In genomic region chr21:42932378-42933136, GRCh38 we compare ENCODE assay signal across 8 cellular contexts. TPM values are rescaled to one million over a fixed set of nuclear protein-coding genes. Genes with fewer than 3 reads are reported as not detected.
DNase-seq lines count a peak whose midpoint lies in the region; ATAC-seq, FAIRE-seq and TF ChIP-seq lines count a peak whose summit lies in the region.
"Not testable (repeated sequence)": the region's sequence is repeated elsewhere in the genome, so short reads cannot be mapped to it uniquely, and the experiment has no call there.
"Had no signal": no experiment of that assay in that cellular context is flagged by ENCODE, and none has a peak within 500 bp of the region (broad histone marks: within the 10 kb centered on the region; RNA-seq: fewer than 3 reads in every experiment).

No MANE protein-coding gene starts in this region.

- H2BK20ac ChIP-seq in H9 (ENCODE audit: low read depth, low read length, poor library complexity, severe bottlenecking) = not testable (repeated sequence)

- H3K4me1 ChIP-seq in H9 (ENCODE audit: insufficient read depth, low read length); mesendoderm (ENCODE audit: control insufficient read depth, low read depth, low read length); pancreas; spleen: not testable (repeated sequence)

- H3K79me1 ChIP-seq in H9 (ENCODE audit: insufficient read depth, low read depth, low read length, poor library complexity, severe bottlenecking); mesendoderm (ENCODE audit: low read length): not testable (repeated sequence)

- not testable (repeated sequence) for H3K23ac ChIP-seq in H9 (ENCODE audit: insufficient read length, low read depth, low read length); mesendoderm (ENCODE audit: low read length)

- H3K4me2 ChIP-seq in H9 (ENCODE audit: insufficient read depth, insufficient read length, low read length); mesendoderm (ENCODE audit: low read length): not testable (repeated sequence)

- not testable (repeated sequence) for H3K27me3 Mint-ChIP-seq in H9 (ENCODE audit: low read depth); brain

- not testable (repeated sequence) for H4K20me1 ChIP-seq in H9 (ENCODE audit: control insufficient read depth, insufficient read depth, insufficient read length)

- not testable (repeated sequence) for H2AK5ac ChIP-seq in H9 (ENCODE audit: insufficient read length, low read length); mesendoderm (ENCODE audit: low read length)

- not testable (repeated sequence) for H4K8ac ChIP-seq in H9 (replicated peaks; ENCODE audit: insufficient read length, low read depth, low read length); mesendoderm (ENCODE audit: low read depth, low read length)

- not testable (repeated sequence) for H3K27me3 ChIP-seq in H9 (ENCODE audit: insufficient read depth, low read length); mesendoderm (ENCODE audit: insufficient read depth, low read length, poor library complexity); pancreas; spleen (replicated peaks in 1 of 7)

- not testable (repeated sequence) for H3K23me2 ChIP-seq in H9 (ENCODE audit: insufficient read length, low read depth, low read length, poor library complexity, severe bottlenecking)

- DNase-seq in H9; RWPE1 (ENCODE audit: low spot score); mesendoderm; pancreas: not testable (repeated sequence)
- peak; percentile 61 for DNase-seq in cardiac septum (ENCODE audit: low spot score)
- peak; percentile 41 for DNase-seq in spleen

- H3K4me1 Mint-ChIP-seq in H9 = peaks cover 57 to 59% of the 10 kb centered on the region in 2 experiments
- H3K4me1 Mint-ChIP-seq in brain = not testable (repeated sequence)

- not testable (repeated sequence) for H3K4me3 ChIP-seq in mesendoderm (ENCODE audit: low read length); pancreas; spleen

- H3K14ac ChIP-seq in H9 (ENCODE audit: insufficient read depth, low read length) = not testable (repeated sequence)

- not testable (repeated sequence) for H2BK12ac ChIP-seq in H9 (ENCODE audit: insufficient read length, low read depth, low read length)

- POLR2A ChIA-PET in RWPE1 (lab: Yijun Ruan, JAX; ENCODE audit: low non-redundant PET) = not testable (repeated sequence)

- H2BK5ac ChIP-seq in H9 (ENCODE audit: insufficient read length, low read length) = not testable (repeated sequence)
- peak overlapping the region; percentile 92 for H2BK5ac ChIP-seq in mesendoderm (ENCODE audit: low read length)

- not testable (repeated sequence) for H3K4ac ChIP-seq in H9 (ENCODE audit: low read depth, low read length)
- peak overlapping the region; percentile 97 for H3K4ac ChIP-seq in mesendoderm (ENCODE audit: low read depth, low read length)

- CTCF ChIA-PET in RWPE1 (lab: Yijun Ruan, JAX) = interaction anchor here (0.7 kb wide), 2 partner anchors 74 to 1515 kb away, joined by 3 to 5 read pairs; no protein-coding TSS in a partner anchor

- H3K79me2 ChIP-seq in H9 (ENCODE audit: insufficient read depth, low read length); mesendoderm (ENCODE audit: control insufficient read depth, insufficient read depth, low read length): not testable (repeated sequence)

- not testable (repeated sequence) for H3K9me3 ChIP-seq in H9 (ENCODE audit: control insufficient read depth, low read depth, low read length); pancreas; spleen

- ATAC-seq in pancreas = not testable (repeated sequence)

- not testable (repeated sequence) for H3K36me3 Mint-ChIP-seq in H9 (ENCODE audit: insufficient read depth in 1 of 3, low read depth in 3 of 3); brain

- H3K9me3 Mint-ChIP-seq in H9, brain: not testable (repeated sequence)

- not testable (repeated sequence) for TF ChIP-seq POLR2A in spleen (IDR thresholded peaks at IDR 0.05)

- not testable (repeated sequence) for H4K5ac ChIP-seq in H9 (ENCODE audit: insufficient read length, low read depth, low read length); mesendoderm (ENCODE audit: low read length)

- not testable (repeated sequence) for H2BK120ac ChIP-seq in H9 (ENCODE audit: low read depth, low read length, poor library complexity, severe bottlenecking); mesendoderm (ENCODE audit: low read depth, low read length)

- intact Hi-C loops in cardiac septum (cut with DNase I); pancreas (cut with DNase I); spleen (cut with DNase I; ENCODE audit: low total_unique reads): not testable (repeated sequence)

- WGBS in H9 (ENCODE audit: extremely low coverage, insufficient read length, low lambda C conversion rate) = no CpG with 5 or more reads among the region's 16 CpGs
- no CpG with 5 or more reads among the region's 16 CpGs for WGBS in mesendoderm (ENCODE audit: extremely low coverage, insufficient coverage, low lambda C conversion rate)
- WGBS in pancreas, 2 donors = 92 to 95% methylated on average over 16 of the region's 16 CpGs
- 92 to 96% (median 95%) methylated on average over 5 to 16 of the region's 16 CpGs for WGBS in spleen, 5 donors

- not testable (repeated sequence) for FAIRE-seq in pancreas (lab: Jason Lieb, UNC)

- H3K27ac Mint-ChIP-seq in H9 (peak overlapping the region; percentile 16 to 81 (median 68)), brain (peak overlapping the region in 4 of 5 experiments; percentile 27 to 93 (median 78))

- H4K91ac ChIP-seq in H9 (ENCODE audit: insufficient read length, low read depth, low read length) = not testable (repeated sequence)

- TF ChIP-seq CTCF in H9 (conservative IDR thresholded peaks at IDR 0.05); RWPE1 (conservative IDR thresholded peaks at IDR 0.05; ENCODE audit: low read depth); brain (conservative IDR thresholded peaks at IDR 0.05); pancreas (IDR thresholded peaks at IDR 0.05); spleen (IDR thresholded peaks at IDR 0.05 in 8 of 11, conservative IDR thresholded peaks at IDR 0.05 in 3 of 11): not testable (repeated sequence)

- not testable (repeated sequence) for H3K18ac ChIP-seq in H9 (ENCODE audit: insufficient read length, low read depth, low read length)
- peak overlapping the region; percentile 93 for H3K18ac ChIP-seq in mesendoderm (ENCODE audit: low read length)

- not testable (repeated sequence) for H2AFZ ChIP-seq in H9 (ENCODE audit: low read length)

- not testable (repeated sequence) for H3K4me3 Mint-ChIP-seq in H9
- H3K4me3 Mint-ChIP-seq in brain = peak overlapping the region in 2 of 5 experiments; percentile 4 to 38

- not testable (repeated sequence) for H3K56ac ChIP-seq in H9 (ENCODE audit: insufficient read length, low read depth, low read length)
- H3K56ac ChIP-seq in mesendoderm (ENCODE audit: low read length) = peak overlapping the region; percentile 70

- H3K36me3 ChIP-seq in mesendoderm (ENCODE audit: control insufficient read depth, insufficient read depth, low read length); pancreas; spleen: not testable (repeated sequence)

- not testable (repeated sequence) for H3T11ph ChIP-seq in H9 (ENCODE audit: low read length)

- H3K27ac ChIP-seq in H9 (ENCODE audit: insufficient read length, low read depth, low read length) = not testable (repeated sequence)
- H3K27ac ChIP-seq in RWPE1 = 0 out of 2 replicates have a peak overlapping the region, but pooled peaks have one; percentile 18
- H3K27ac ChIP-seq in mesendoderm (ENCODE audit: low read depth, low read length) = peak overlapping the region; percentile 81
- peak overlapping the region in 3 of 4 donors; percentile 31 to 52 (median 50) for H3K27ac ChIP-seq in pancreas
- peak overlapping the region in 1 of 8 donors; percentile 30 for H3K27ac ChIP-seq in spleen

- H2BK15ac ChIP-seq in H9 (ENCODE audit: low read depth, low read length) = not testable (repeated sequence)
- peak overlapping the region; percentile 6 for H2BK15ac ChIP-seq in mesendoderm (replicated peaks; ENCODE audit: low read depth)

- not testable (repeated sequence) for H3K9ac ChIP-seq in H9 (ENCODE audit: extremely low read depth, insufficient read length, low read length); mesendoderm (ENCODE audit: low read length)

RNA-seq across cellular contexts. Expression of gene ERVH48-1, which starts 7.1 kb away (rescaled TPM):
- total RNA-seq in H9 (2021) = 234 and 238 TPM in 2 replicates
- not detected for polyA plus RNA-seq in brain (ENCODE audit: insufficient read depth, low read depth, low replicate concordance)
- not detected for total RNA-seq in cardiac septum
- polyA plus RNA-seq in mesendoderm (2013, experiment 1 of 2) = 14.7 TPM
- 14.6 TPM for polyA plus RNA-seq in mesendoderm (2013, experiment 2 of 2)
- total RNA-seq in pancreas = under 1 TPM in 4 of 6 donors, not detected in 2; 0.06 to 0.32 (median 0.07) TPM
- under 1 TPM; 0.23 to 0.42 TPM for polyA plus RNA-seq in pancreas
- total RNA-seq in spleen = not detected
- under 1 TPM in 1 of 3 donors, not detected in 2; 0.05 TPM for polyA plus RNA-seq in spleen
- total RNA-seq: Right ventricle myocardium superior had no signal

RNA-seq across cellular contexts. Expression of gene NDUFV3, which starts 39.4 kb away (rescaled TPM):
- total RNA-seq in H9 (2021) = 32.6 and 35.6 TPM in 2 replicates
- 27.8 TPM for polyA plus RNA-seq in brain (ENCODE audit: insufficient read depth, low read depth, low replicate concordance)
- total RNA-seq in cardiac septum = 46.7 TPM
- 29.0 TPM for polyA plus RNA-seq in mesendoderm (2013, experiment 1 of 2)
- polyA plus RNA-seq in mesendoderm (2013, experiment 2 of 2) = 29.9 TPM
- 10 to 100 TPM; 16.6 to 30.1 (median 21.9) TPM for total RNA-seq in pancreas
- 10 to 100 TPM; 18.6 to 23.0 TPM for polyA plus RNA-seq in pancreas
- 10 to 100 TPM; 27.2 to 38.8 (median 37.1) TPM for total RNA-seq in spleen
- 10 to 100 TPM; 12.0 to 18.7 (median 12.1) TPM for polyA plus RNA-seq in spleen

RNA-seq across cellular contexts. Expression of gene PKNOX1, which starts 41.8 kb away (rescaled TPM):
- 38.1 and 43.4 TPM in 2 replicates for total RNA-seq in H9 (2021)
- 17.8 TPM for polyA plus RNA-seq in brain (ENCODE audit: insufficient read depth, low read depth, low replicate concordance)
- total RNA-seq in cardiac septum = 11.3 TPM
- polyA plus RNA-seq in mesendoderm (2013, experiment 1 of 2) = 9.7 TPM
- polyA plus RNA-seq in mesendoderm (2013, experiment 2 of 2) = 9.7 TPM
- total RNA-seq in pancreas = 10 to 100 TPM in 1 of 6 donors, 1 to 10 TPM in 5; 5.2 to 10.2 (median 6.0) TPM
- polyA plus RNA-seq in pancreas = 1 to 10 TPM; 6.0 to 8.2 TPM
- 10 to 100 TPM; 11.1 to 21.2 (median 17.3) TPM for total RNA-seq in spleen
- 10 to 100 TPM in 1 of 3 donors, 1 to 10 TPM in 2; 7.3 to 10.1 (median 8.7) TPM for polyA plus RNA-seq in spleen

RNA-seq across cellular contexts. Expression of gene WDR4, which starts 53.2 kb away (rescaled TPM):
- 53.0 and 54.4 TPM in 2 replicates for total RNA-seq in H9 (2021)
- polyA plus RNA-seq in brain (ENCODE audit: insufficient read depth, low read depth, low replicate concordance) = 9.9 TPM
- 8.6 TPM for total RNA-seq in cardiac septum
- polyA plus RNA-seq in mesendoderm (2013, experiment 1 of 2) = 25.3 TPM
- polyA plus RNA-seq in mesendoderm (2013, experiment 2 of 2) = 26.6 TPM
- 10 to 100 TPM in 2 of 6 donors, 1 to 10 TPM in 4; 5.2 to 13.0 (median 8.8) TPM for total RNA-seq in pancreas
- polyA plus RNA-seq in pancreas = 10 to 100 TPM in 1 of 2 donors, 1 to 10 TPM in 1; 7.4 to 17.8 TPM
- total RNA-seq in spleen = 10 to 100 TPM; 11.2 to 31.3 (median 20.7) TPM
- 10 to 100 TPM in 2 of 3 donors, 1 to 10 TPM in 1; 6.1 to 17.4 (median 11.6) TPM for polyA plus RNA-seq in spleen

Comparison
In these comparisons a context has a peak if more than half of its experiments do, and no peak if none do; other contexts are left out.
1. RNA of gene ERVH48-1, which starts 7.1 kb away (total RNA-seq): 234 to 238 TPM in H9; 0.06 to 0.32 TPM in pancreas, not detected in cardiac septum (single experiment) and not detected in spleen; every median in the first group is over 100 times any median in the second.